In the genomic region with DNA sequence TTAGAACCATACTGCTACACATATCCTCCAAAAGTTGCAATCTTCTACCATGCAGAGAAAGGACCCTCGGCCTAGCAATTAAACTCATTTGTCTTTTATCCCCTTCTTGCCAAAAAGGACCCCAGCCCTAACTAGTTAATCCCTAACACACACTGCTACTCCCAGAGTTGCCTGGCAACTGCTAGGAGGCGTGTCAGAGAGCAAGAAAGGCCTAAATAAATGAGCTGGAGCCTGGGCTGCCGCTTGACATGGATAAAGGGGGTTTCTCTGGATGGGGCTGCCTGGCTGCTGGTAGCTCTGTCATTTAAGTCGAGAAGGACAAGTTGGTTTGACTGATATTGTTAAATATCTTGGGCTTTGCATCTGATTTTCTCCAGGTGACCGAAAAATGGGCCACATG, we compare ENCODE assay signal across 15 cellular contexts.
DNase-seq lines count a peak whose midpoint lies in the region; ATAC-seq and TF ChIP-seq lines count a peak whose summit lies in the region.
"Had no signal": no experiment of that assay in that cellular context is flagged by ENCODE, and none has a peak within 500 bp of the region (broad histone marks: within the 10 kb centered on the region; RNA-seq: fewer than 3 reads in every experiment).

No MANE protein-coding gene starts in this region.

- no peak overlapping the region for H3K23ac ChIP-seq in H9 (ENCODE audit: insufficient read length, low read depth, low read length)

- H3K18ac ChIP-seq in H9 (ENCODE audit: insufficient read length, low read depth, low read length) = no peak overlapping the region

- no peak overlapping the region for H4K91ac ChIP-seq in H9 (ENCODE audit: insufficient read length, low read depth, low read length)

- no peak overlapping the region for H3K4me2 ChIP-seq in H9 (ENCODE audit: insufficient read depth, insufficient read length, low read length)

- H4K8ac ChIP-seq in H9 (replicated peaks; ENCODE audit: insufficient read length, low read depth, low read length) = no peak overlapping the region

- no peaks in the 10 kb centered on the region for H3K79me2 ChIP-seq in H9 (ENCODE audit: insufficient read depth, low read length)

- no peak overlapping the region for H4K5ac ChIP-seq in H9 (ENCODE audit: insufficient read length, low read depth, low read length)

- H3K27ac Mint-ChIP-seq in H9 = no peak overlapping the region
- H3K27ac Mint-ChIP-seq: T-helper 2 cell treated with Interferon-gamma antibody and Interleukin-4, amounts not matched to agents 5 μg/mL and 100 μg/mL, for 36 hours had no signal

- H3K9me3 ChIP-seq in BE2C (no peaks in the 10 kb centered on the region), H9 (ENCODE audit: control insufficient read depth, low read depth, low read length) (no peaks in the 10 kb centered on the region)
- H3K9me3 ChIP-seq: gastroesophageal sphincter, tibial nerve had no signal

- no peak overlapping the region for H3K27ac ChIP-seq in H9 (ENCODE audit: insufficient read length, low read depth, low read length)
- H3K27ac ChIP-seq: gastroesophageal sphincter, tibial nerve had no signal

- H3K79me1 ChIP-seq in H9 (ENCODE audit: insufficient read depth, low read depth, low read length, poor library complexity, severe bottlenecking) = no peaks in the 10 kb centered on the region

- H3K36me3 Mint-ChIP-seq in H9 (ENCODE audit: insufficient read depth in 1 of 3, low read depth in 3 of 3) = peaks cover 0 to 7% (median 0%) of the 10 kb centered on the region in 3 experiments; a peak in 3 of 7 replicates

- no peak overlapping the region for H3K14ac ChIP-seq in H9 (ENCODE audit: insufficient read depth, low read length)

- H3K27me3 ChIP-seq in BE2C (no peaks in the 10 kb centered on the region), H9 (ENCODE audit: insufficient read depth, low read length) (no peaks in the 10 kb centered on the region)
- H3K27me3 ChIP-seq: gastroesophageal sphincter, tibial nerve had no signal

- H3T11ph ChIP-seq in H9 (ENCODE audit: low read length) = no peak overlapping the region

- H4K20me1 ChIP-seq in H9 (ENCODE audit: control insufficient read depth, insufficient read depth, insufficient read length) = no peaks in the 10 kb centered on the region

- H3K56ac ChIP-seq in H9 (ENCODE audit: insufficient read length, low read depth, low read length) = no peak overlapping the region

- no peak for TF ChIP-seq CTCF in BE2C (IDR thresholded peaks at IDR 0.05; ENCODE audit: low read depth, low read length)
- no peak for TF ChIP-seq CTCF in H9 (conservative IDR thresholded peaks at IDR 0.05)

- H3K4me3 ChIP-seq in BE2C (ENCODE audit: low read depth, low read length) = no peak overlapping the region
- H3K4me3 ChIP-seq: gastroesophageal sphincter, tibial nerve had no signal

- H3K23me2 ChIP-seq in H9 (ENCODE audit: insufficient read length, low read depth, low read length, poor library complexity, severe bottlenecking) = no peaks in the 10 kb centered on the region

- no peak overlapping the region for H3K9ac ChIP-seq in H9 (ENCODE audit: extremely low read depth, insufficient read length, low read length)

- DNase-seq in BE2C (peak; percentile 32), H9 (peak; percentile 57), SHP77 treated with DMSO at 0.1 percent for 48 hours (lab: John Stamatoyannopoulos, UW) (peak; percentile 8), left kidney (ENCODE audit: low read depth, low spot score) (peak; percentile 93), glomerular visceral epithelial cell (ENCODE audit: extremely low spot score) (no peak)
- DNase-seq: mammary epithelial cell; NK-92 treated with Interleukin-12 subunit alpha and Interleukin-12 subunit beta, amount 100 ng/mL, for 24 hours; occipital lobe; stimulated activated CD4-positive, alpha-beta T cell treated with anti-CD3 and anti-CD28 coated beads, Interleukin-4, amount 100 ng/mL, for 1 hour had no signal

- H3K4me3 Mint-ChIP-seq in H9 = no peak overlapping the region
- H3K4me3 Mint-ChIP-seq: T-helper 2 cell treated with Interferon-gamma antibody and Interleukin-4, amounts not matched to agents 5 μg/mL and 100 μg/mL, for 36 hours had no signal

- no peak overlapping the region for H2AK5ac ChIP-seq in H9 (ENCODE audit: insufficient read length, low read length)

- H2AFZ ChIP-seq in H9 (ENCODE audit: low read length) = no peak overlapping the region

- no peak overlapping the region for H2BK15ac ChIP-seq in H9 (ENCODE audit: low read depth, low read length)

- no peak overlapping the region for H2BK12ac ChIP-seq in H9 (ENCODE audit: insufficient read length, low read depth, low read length)

- H2BK20ac ChIP-seq in H9 (ENCODE audit: low read depth, low read length, poor library complexity, severe bottlenecking) = no peak overlapping the region

- H3K4ac ChIP-seq in H9 (ENCODE audit: low read depth, low read length) = no peak overlapping the region

- no peak overlapping the region for H2BK5ac ChIP-seq in H9 (ENCODE audit: insufficient read length, low read length)

- H2BK120ac ChIP-seq in H9 (ENCODE audit: low read depth, low read length, poor library complexity, severe bottlenecking) = no peak overlapping the region

- H3K4me1 ChIP-seq in BE2C (peaks cover 14% of the 10 kb centered on the region), H9 (ENCODE audit: insufficient read depth, low read length) (no peaks in the 10 kb centered on the region)
- H3K4me1 ChIP-seq: gastroesophageal sphincter, tibial nerve had no signal

- no peaks in the 10 kb centered on the region for H3K36me3 ChIP-seq in BE2C

- ATAC-seq in HG02970 (IDR thresholded peaks at IDR 0.05; ENCODE audit: low FRiP score, unreplicated experiment) (no peak), GM21737 (IDR thresholded peaks at IDR 0.05; ENCODE audit: unreplicated experiment) (no peak), HG03457 (IDR thresholded peaks at IDR 0.05; ENCODE audit: unreplicated experiment) (no peak)
- ATAC-seq: gastroesophageal sphincter had no signal

- H3K4me1 Mint-ChIP-seq in H9 = peaks cover 18 to 25% of the 10 kb centered on the region in 2 experiments

- no CpG with 5 or more reads among the region's 5 CpGs for WGBS in H9 (ENCODE audit: extremely low coverage, insufficient read length, low lambda C conversion rate)

- H3K9me3 Mint-ChIP-seq in H9 = no peaks in the 10 kb centered on the region
- H3K9me3 Mint-ChIP-seq: T-helper 2 cell treated with Interferon-gamma antibody and Interleukin-4, amounts not matched to agents 5 μg/mL and 100 μg/mL, for 36 hours had no signal

- H3K27me3 Mint-ChIP-seq in H9 (ENCODE audit: low read depth) = no peaks in the 10 kb centered on the region
